In the genomic region with DNA sequence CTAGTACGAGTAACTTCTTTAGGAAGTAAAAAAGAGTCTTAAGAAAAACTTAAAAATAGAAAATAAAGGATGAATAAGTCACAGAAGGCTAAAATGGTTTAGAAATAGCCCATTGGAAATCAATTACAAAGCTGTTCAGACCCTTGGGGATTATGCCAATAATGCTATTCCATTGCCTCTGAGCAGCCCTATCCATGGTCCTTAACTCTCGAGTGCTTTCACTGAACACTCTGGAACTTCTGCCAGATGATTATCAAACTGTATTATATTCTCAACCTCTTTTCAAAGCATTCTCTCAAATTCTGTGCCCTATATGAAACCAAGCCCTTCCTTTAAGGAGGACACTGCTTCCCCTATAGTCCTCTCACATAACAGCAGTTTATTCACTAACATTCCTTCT, we compare ENCODE assay signal across 1 cellular context.
TF ChIP-seq lines count a peak whose summit lies in the region.

No MANE protein-coding gene starts in this region.

TF ChIP-seq in HCT116, 20 proteins besides CTCF, POLR2A, EP300 and RAD21:
- no peak for TF ChIP-seq CBX3 (IDR thresholded peaks at IDR 0.05; ENCODE audit: low read depth)
- TF ChIP-seq FOSL1 (IDR thresholded peaks at IDR 0.05; ENCODE audit: low read depth), result no peak
- no peak for TF ChIP-seq CEBPB (IDR thresholded peaks at IDR 0.05; ENCODE audit: low read depth)
- TF ChIP-seq EZH2phosphoT487 (IDR thresholded peaks at IDR 0.05; ENCODE audit: borderline replicate concordance), result no peak
- TF ChIP-seq, protein P1, sequence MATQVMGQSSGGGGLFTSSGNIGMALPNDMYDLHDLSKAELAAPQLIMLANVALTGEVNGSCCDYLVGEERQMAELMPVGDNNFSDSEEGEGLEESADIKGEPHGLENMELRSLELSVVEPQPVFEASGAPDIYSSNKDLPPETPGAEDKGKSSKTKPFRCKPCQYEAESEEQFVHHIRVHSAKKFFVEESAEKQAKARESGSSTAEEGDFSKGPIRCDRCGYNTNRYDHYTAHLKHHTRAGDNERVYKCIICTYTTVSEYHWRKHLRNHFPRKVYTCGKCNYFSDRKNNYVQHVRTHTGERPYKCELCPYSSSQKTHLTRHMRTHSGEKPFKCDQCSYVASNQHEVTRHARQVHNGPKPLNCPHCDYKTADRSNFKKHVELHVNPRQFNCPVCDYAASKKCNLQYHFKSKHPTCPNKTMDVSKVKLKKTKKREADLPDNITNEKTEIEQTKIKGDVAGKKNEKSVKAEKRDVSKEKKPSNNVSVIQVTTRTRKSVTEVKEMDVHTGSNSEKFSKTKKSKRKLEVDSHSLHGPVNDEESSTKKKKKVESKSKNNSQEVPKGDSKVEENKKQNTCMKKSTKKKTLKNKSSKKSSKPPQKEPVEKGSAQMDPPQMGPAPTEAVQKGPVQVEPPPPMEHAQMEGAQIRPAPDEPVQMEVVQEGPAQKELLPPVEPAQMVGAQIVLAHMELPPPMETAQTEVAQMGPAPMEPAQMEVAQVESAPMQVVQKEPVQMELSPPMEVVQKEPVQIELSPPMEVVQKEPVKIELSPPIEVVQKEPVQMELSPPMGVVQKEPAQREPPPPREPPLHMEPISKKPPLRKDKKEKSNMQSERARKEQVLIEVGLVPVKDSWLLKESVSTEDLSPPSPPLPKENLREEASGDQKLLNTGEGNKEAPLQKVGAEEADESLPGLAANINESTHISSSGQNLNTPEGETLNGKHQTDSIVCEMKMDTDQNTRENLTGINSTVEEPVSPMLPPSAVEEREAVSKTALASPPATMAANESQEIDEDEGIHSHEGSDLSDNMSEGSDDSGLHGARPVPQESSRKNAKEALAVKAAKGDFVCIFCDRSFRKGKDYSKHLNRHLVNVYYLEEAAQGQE (IDR thresholded peaks at IDR 0.05; ENCODE audit: low read depth), result peak; percentile 52
